In genomic region chr4:159101983-159102622, GRCh38 we compare ENCODE assay signal across 8 cellular contexts. TPM values are rescaled to one million over a fixed set of nuclear protein-coding genes. Genes with fewer than 3 reads are reported as not detected.
A peak's percentile ranks its signal among the peaks of the same experiment; 100 is the strongest.
DNase-seq lines count a peak whose midpoint lies in the region; ATAC-seq and TF ChIP-seq lines count a peak whose summit lies in the region.

No MANE protein-coding gene starts in this region.

- H3K79me2 ChIP-seq in Karpas-422 (ENCODE audit: low read length), result no peaks in the 10 kb centered on the region

- H3K36me3 Mint-ChIP-seq in chondrocyte (ENCODE audit: low read depth), result no peaks in the 10 kb centered on the region

- H3K4me3 ChIP-seq in Karpas-422 (ENCODE audit: low read length) (peak overlapping the region; percentile 90; the same call in 1 of the 2 replicates), muscle layer of duodenum (ENCODE audit: low read depth in 1 of 2, low read length in 2 of 2) (peak overlapping the region; percentile 54 to 87)

- peak overlapping the region; percentile 100 for H3K4me2 ChIP-seq in Karpas-422 (ENCODE audit: low read depth, low read length, poor library complexity, severe bottlenecking)

- H3K4me1 ChIP-seq in Karpas-422 (ENCODE audit: low read length) (peaks cover 16% of the 10 kb centered on the region), muscle layer of duodenum (ENCODE audit: control insufficient read depth in 1 of 2, insufficient read depth in 2 of 2, low read length in 2 of 2) (peaks cover 13 to 17% of the 10 kb centered on the region in 2 donors)

- no peak overlapping the region for H2AFZ ChIP-seq in Karpas-422 (ENCODE audit: low read length)

- peak overlapping the region; percentile 53 for H3K27ac Mint-ChIP-seq in chondrocyte (ENCODE audit: unreplicated experiment)

- H3K4me3 Mint-ChIP-seq in chondrocyte (ENCODE audit: unreplicated experiment), result peak overlapping the region; percentile 70

- TF ChIP-seq CTCF in chondrocyte (IDR thresholded peaks at IDR 0.05), result no peak

- H3K9me2 ChIP-seq in Karpas-422 (replicated peaks; ENCODE audit: insufficient read depth, low read length), result no peaks in the 10 kb centered on the region

- no peaks in the 10 kb centered on the region for H3K27me3 Mint-ChIP-seq in chondrocyte (ENCODE audit: low read depth)

- H3K9me3 ChIP-seq in Karpas-422 (ENCODE audit: low read length), result no peaks in the 10 kb centered on the region
- H3K9me3 ChIP-seq in muscle layer of duodenum (ENCODE audit: control insufficient read depth in 1 of 2, low read length in 2 of 2), result no peaks in the 10 kb centered on the region

- no peaks in the 10 kb centered on the region for H3K9me3 Mint-ChIP-seq in chondrocyte (ENCODE audit: low read depth)

- peaks cover 38% of the 10 kb centered on the region for H3K4me1 Mint-ChIP-seq in chondrocyte (ENCODE audit: low read depth)

- no peak overlapping the region for H3K9ac ChIP-seq in Karpas-422 (ENCODE audit: low read length)

- DNase-seq in AG20443 (ENCODE audit: low spot score) (peak; percentile 12), Karpas-422 (no peak), chondrocyte (ENCODE audit: low spot score) (no peak), HK-2 (ENCODE audit: unreplicated experiment) (no peak), KBM-7 (no peak)

- ATAC-seq in GM21825 (IDR thresholded peaks at IDR 0.05; ENCODE audit: unreplicated experiment), result no peak
- no peak for ATAC-seq in esophagus mucosa

- H3K27ac ChIP-seq in Karpas-422 (ENCODE audit: low read length) (no peak overlapping the region), muscle layer of duodenum (ENCODE audit: low read length) (no peak overlapping the region)

- peaks cover 12% of the 10 kb centered on the region for H4K20me1 ChIP-seq in Karpas-422 (ENCODE audit: insufficient read depth, low read depth, low read length)

- in situ Hi-C loops in KBM-7 (cut with MboI; ENCODE audit: low pct_unique_long_range_greater_than_20kb, low sequenced_read_pairs), result no loop called here

- H3K27me3 ChIP-seq in Karpas-422 (ENCODE audit: low read length), result no peaks in the 10 kb centered on the region
- H3K27me3 ChIP-seq in muscle layer of duodenum (ENCODE audit: low read depth, low read length), result no peaks in the 10 kb centered on the region

- H3K36me3 ChIP-seq in Karpas-422 (ENCODE audit: insufficient read depth, low read length) (no peaks in the 10 kb centered on the region), muscle layer of duodenum (ENCODE audit: control insufficient read depth in 1 of 2, insufficient read depth in 2 of 2, low read length in 2 of 2) (no peaks in the 10 kb centered on the region)

RNA-seq across cellular contexts. Expression of gene RAPGEF2, which starts 0.8 kb away (rescaled TPM):
- total RNA-seq in Karpas-422 (2014; rRNA removed; shearing (Covaris generic); ENCODE audit: low replicate concordance), result 5.4 and 7.3 TPM in 2 replicates
- total RNA-seq in chondrocyte (31.0 to 40.1 TPM (median 37.3 TPM) in 3 replicates), esophagus mucosa (8.4 TPM)
